ENCODE assay signal across 38 cellular contexts in genomic region chr9:136709454-136710109, GRCh38. TPM values are rescaled to one million over a fixed set of nuclear protein-coding genes. Genes with fewer than 3 reads are reported as not detected.
"Had no signal": no experiment of that assay in that cellular context is flagged by ENCODE, and none has a peak within 500 bp of the region (broad histone marks: within the 10 kb centered on the region; RNA-seq: fewer than 3 reads in every experiment).

No MANE protein-coding gene starts in this region.

- FAIRE-seq: colon, keratinocyte had no signal

- H3K36me3 Mint-ChIP-seq: activated CD4-positive, alpha-beta memory T cell treated with anti-CD3 and anti-CD28 coated beads for 36 hours; activated naive CD8-positive, alpha-beta T cell treated with anti-CD3 and anti-CD28 coated beads for 36 hours had no signal

- H3K9me3 ChIP-seq: adrenal gland, body of pancreas, gastroesophageal sphincter, neutrophil, ovary, right lobe of liver, tibial nerve had no signal

- H3K27ac ChIP-seq: adrenal gland, body of pancreas, gastroesophageal sphincter, neutrophil, ovary, right lobe of liver, tibial nerve, WERI-Rb-1 had no signal

- H3K9me3 Mint-ChIP-seq: activated CD4-positive, alpha-beta memory T cell treated with anti-CD3 and anti-CD28 coated beads for 36 hours; activated CD4-positive, alpha-beta T cell treated with anti-CD3 and anti-CD28 coated beads, Interleukin-2, amount 10 ng/mL, durations not matched to agents 24 days and 14 days; activated naive CD4-positive, alpha-beta T cell treated with anti-CD3 and anti-CD28 coated beads for 36 hours; activated naive CD8-positive, alpha-beta T cell treated with anti-CD3 and anti-CD28 coated beads for 36 hours; activated T-helper 1 cell treated with anti-CD3 and anti-CD28 coated beads, Interleukin-12 subunit alpha, Interleukin-12 subunit beta, Interleukin-2, Interleukin-4 antibody, amounts not matched to agents 30 ng/mL and 10 ng/mL and 1 ng/mL, durations not matched to agents 14 hours and 24 hours and 36 hours; nephron had no signal

- H3K4me3 Mint-ChIP-seq: activated CD4-positive, alpha-beta memory T cell treated with anti-CD3 and anti-CD28 coated beads for 36 hours; activated CD4-positive, alpha-beta T cell treated with anti-CD3 and anti-CD28 coated beads, Interleukin-2, amount 10 ng/mL, durations not matched to agents 24 days and 14 days; activated naive CD4-positive, alpha-beta T cell treated with anti-CD3 and anti-CD28 coated beads for 36 hours; activated naive CD8-positive, alpha-beta T cell treated with anti-CD3 and anti-CD28 coated beads for 36 hours; activated T-helper 1 cell treated with anti-CD3 and anti-CD28 coated beads, Interleukin-12 subunit alpha, Interleukin-12 subunit beta, Interleukin-2, Interleukin-4 antibody, amounts not matched to agents 30 ng/mL and 10 ng/mL and 1 ng/mL, durations not matched to agents 14 hours and 24 hours and 36 hours had no signal

- H3K4me3 ChIP-seq: adrenal gland, body of pancreas, gastroesophageal sphincter, ovary, right lobe of liver, tibial nerve had no signal

- DNase-seq: activated CD4-positive, alpha-beta memory T cell treated with anti-CD3 and anti-CD28 coated beads for 36 hours; activated CD4-positive, alpha-beta T cell treated with anti-CD3 and anti-CD28 coated beads, Interleukin-2, amount 10 ng/mL, durations not matched to agents 24 days and 14 days; activated CD8-positive, alpha-beta memory T cell treated with anti-CD3 and anti-CD28 coated beads, Interleukin-2, amount 50 U/mL, for 4 hours; activated effector memory CD4-positive, alpha-beta T cell treated with anti-CD3 and anti-CD28 coated beads, Interleukin-2, amount 50 U/mL, for 16 hours; activated naive CD4-positive, alpha-beta T cell treated with anti-CD3 and anti-CD28 coated beads for 36 hours; activated naive CD8-positive, alpha-beta T cell treated with anti-CD3 and anti-CD28 coated beads for 36 hours; activated T-cell treated with anti-CD3 and anti-CD28 coated beads, Interleukin-2, amount 50 U/mL, for 1 hour; adrenal gland; aorta; body of pancreas; dermis blood vessel endothelial cell; effector CD8-positive, alpha-beta T cell; erythroblast; hippocampal formation; left colon; mammary epithelial cell; stimulated activated CD4-positive, alpha-beta T cell treated with anti-CD3 and anti-CD28 coated beads, Interleukin-2, amount 100 ng/mL, for 48 hours; stimulated activated naive CD4-positive, alpha-beta T cell treated with Interleukin-2 at 50 U/mL for 16 hours; T1000; WERI-Rb-1 had no signal

- H3K36me3 ChIP-seq: adrenal gland, gastroesophageal sphincter, neutrophil, ovary, right lobe of liver, tibial nerve had no signal

- H3K27ac Mint-ChIP-seq: activated CD4-positive, alpha-beta memory T cell treated with anti-CD3 and anti-CD28 coated beads for 36 hours; activated CD4-positive, alpha-beta T cell treated with anti-CD3 and anti-CD28 coated beads, Interleukin-2, amount 10 ng/mL, durations not matched to agents 24 days and 14 days; activated naive CD4-positive, alpha-beta T cell treated with anti-CD3 and anti-CD28 coated beads for 36 hours; activated naive CD8-positive, alpha-beta T cell treated with anti-CD3 and anti-CD28 coated beads for 36 hours; activated T-helper 1 cell treated with anti-CD3 and anti-CD28 coated beads, Interleukin-12 subunit alpha, Interleukin-12 subunit beta, Interleukin-2, Interleukin-4 antibody, amounts not matched to agents 30 ng/mL and 10 ng/mL and 1 ng/mL, durations not matched to agents 14 hours and 24 hours and 36 hours; nephron; progenitor cell of endocrine pancreas had no signal

- H3K27me3 ChIP-seq: body of pancreas, ovary, right lobe of liver had no signal

- H3K4me1 Mint-ChIP-seq: nephron had no signal

RNA-seq across cellular contexts. Expression of gene DIPK1B, which starts 2.8 kb away (rescaled TPM):
- total RNA-seq: activated CD4-positive, alpha-beta memory T cell treated with anti-CD3 and anti-CD28 coated beads for 36 hours; activated CD8-positive, alpha-beta memory T cell treated with anti-CD3 and anti-CD28 coated beads for 36 hours had no signal
- polyA plus RNA-seq: keratinocyte had no signal

RNA-seq across cellular contexts. Expression of gene LCN10, which starts 33.2 kb away (rescaled TPM):
- total RNA-seq: dermis blood vessel endothelial cell, fibroblast of lung, mammary epithelial cell, progenitor cell of endocrine pancreas, renal cortical epithelial cell, temporal lobe, urinary bladder had no signal
- polyA plus RNA-seq: fibroblast of lung, keratinocyte, mammary epithelial cell had no signal

RNA-seq across cellular contexts. Expression of gene LCN6, which starts 38.7 kb away (rescaled TPM):
- total RNA-seq: activated CD4-positive, alpha-beta memory T cell treated with anti-CD3 and anti-CD28 coated beads for 36 hours; activated CD4-positive, alpha-beta T cell treated with anti-CD3 and anti-CD28 coated beads, Interleukin-2, amount 10 ng/mL, durations not matched to agents 24 days and 14 days; activated CD8-positive, alpha-beta memory T cell treated with anti-CD3 and anti-CD28 coated beads for 36 hours; activated naive CD4-positive, alpha-beta T cell treated with anti-CD3 and anti-CD28 coated beads for 36 hours; activated naive CD8-positive, alpha-beta T cell treated with anti-CD3 and anti-CD28 coated beads for 36 hours; activated T-helper 1 cell treated with anti-CD3 and anti-CD28 coated beads, Interleukin-12 subunit alpha, Interleukin-12 subunit beta, Interleukin-2, Interleukin-4 antibody, amounts not matched to agents 30 ng/mL and 10 ng/mL and 1 ng/mL, durations not matched to agents 14 hours and 24 hours and 36 hours; body of pancreas; fibroblast of lung; fibroblast of villous mesenchyme; liver; mammary epithelial cell; progenitor cell of endocrine pancreas; renal cortical epithelial cell; skeletal muscle tissue; temporal lobe; urinary bladder had no signal
- polyA plus RNA-seq: fibroblast of lung, keratinocyte, mammary epithelial cell had no signal
